12 cellular contexts compared by ENCODE assay signal in genomic region chr5:9222054-9222738, GRCh38.
"Had no signal": no experiment of that assay in that cellular context is flagged by ENCODE, and none has a peak within 500 bp of the region (broad histone marks: within the 10 kb centered on the region; RNA-seq: fewer than 3 reads in every experiment).

No MANE protein-coding gene starts in this region.

- H3K4me1 ChIP-seq: adrenal gland, tibial artery had no signal

- H3K27me3 ChIP-seq: adrenal gland, tibial artery had no signal

- H3K27ac ChIP-seq: adrenal gland, tibial artery had no signal

- H3K36me3 ChIP-seq: adrenal gland, tibial artery had no signal

- FAIRE-seq: urothelium cell line had no signal

- H3K4me3 ChIP-seq: adrenal gland, lung, tibial artery had no signal

- DNase-seq: activated CD4-positive, alpha-beta memory T cell treated with anti-CD3 and anti-CD28 coated beads for 36 hours; activated T-cell treated with anti-CD3 and anti-CD28 coated beads, Interleukin-2, amount 50 U/mL, for 24 hours; adrenal gland; islet precursor cell; naive B cell; posterior cingulate gyrus; stimulated activated CD4-positive, alpha-beta T cell treated with anti-CD3 and anti-CD28 coated beads, Interleukin-2, amount 100 ng/mL, for 48 hours; T-cell; T-helper 9 cell; tibial artery had no signal

- H3K9me3 ChIP-seq: adrenal gland, tibial artery had no signal
